In genomic region chr7:139618482-139619366, GRCh38 we compare ENCODE assay signal across 8 cellular contexts.
A peak's percentile ranks its signal among the peaks of the same experiment; 100 is the strongest.
DNase-seq lines count a peak whose midpoint lies in the region; ATAC-seq and TF ChIP-seq lines count a peak whose summit lies in the region.

No MANE protein-coding gene starts in this region.

- DNase-seq in DMS114 treated with DMSO at 0.1 percent for 48 hours (lab: John Stamatoyannopoulos, UW; ENCODE audit: unreplicated experiment): peak; percentile 16
- DNase-seq in epithelial cell of esophagus (ENCODE audit: low read depth): peak; percentile 43
- DNase-seq in neural crest cell (ENCODE audit: low read depth, low spot score): peak; percentile 46
- DNase-seq in GOT3 (lab: John Stamatoyannopoulos, UW): no peak

- H3K36me3 Mint-ChIP-seq in IgD-negative memory B cell (peaks cover 8% of the 10 kb centered on the region), neural crest cell (ENCODE audit: low read depth) (peaks cover 18% of the 10 kb centered on the region)

- H3K4me3 Mint-ChIP-seq in IgD-negative memory B cell: no peak overlapping the region
- no peak overlapping the region for H3K4me3 Mint-ChIP-seq in neural crest cell

- peak overlapping the region in 2 of 3 donors; percentile 52 to 57 for H3K27ac Mint-ChIP-seq in IgD-negative memory B cell
- H3K27ac Mint-ChIP-seq in neural crest cell (ENCODE audit: unreplicated experiment): no peak overlapping the region

- no peaks in the 10 kb centered on the region for H3K9me3 Mint-ChIP-seq in IgD-negative memory B cell
- no peaks in the 10 kb centered on the region for H3K9me3 Mint-ChIP-seq in neural crest cell

- no peak for TF ChIP-seq POLR2A in GM18505 (IDR thresholded peaks at IDR 0.05; ENCODE audit: borderline replicate concordance, extremely low read depth, insufficient read depth, insufficient read length)

- no peaks in the 10 kb centered on the region for H3K4me1 Mint-ChIP-seq in IgD-negative memory B cell
- peaks cover 3% of the 10 kb centered on the region for H3K4me1 Mint-ChIP-seq in neural crest cell

- H3K27me3 Mint-ChIP-seq in IgD-negative memory B cell (no peaks in the 10 kb centered on the region), neural crest cell (ENCODE audit: low read depth) (no peaks in the 10 kb centered on the region)

- TF ChIP-seq CTCF in WI38 (IDR thresholded peaks at IDR 0.05; ENCODE audit: low read depth, low read length): peak; percentile 54
- peak; percentile 60 for TF ChIP-seq CTCF in epithelial cell of esophagus (IDR thresholded peaks at IDR 0.05; ENCODE audit: insufficient read depth, low read depth, low read length, missing control alignments)
- peak; percentile 59 for TF ChIP-seq CTCF in neural crest cell (conservative IDR thresholded peaks at IDR 0.05)

- no peak overlapping the region for H3K4me3 ChIP-seq in WI38 (ENCODE audit: low read depth, low read length)
- H3K4me3 ChIP-seq in epithelial cell of esophagus (ENCODE audit: low read length): no peak overlapping the region

- no peak for ATAC-seq in GM21390 (IDR thresholded peaks at IDR 0.05; ENCODE audit: unreplicated experiment)
- ATAC-seq in GM18505 (IDR thresholded peaks at IDR 0.05; ENCODE audit: unreplicated experiment): no peak
